Comparison of ENCODE assay signal across 8 cellular contexts in the genomic region with DNA sequence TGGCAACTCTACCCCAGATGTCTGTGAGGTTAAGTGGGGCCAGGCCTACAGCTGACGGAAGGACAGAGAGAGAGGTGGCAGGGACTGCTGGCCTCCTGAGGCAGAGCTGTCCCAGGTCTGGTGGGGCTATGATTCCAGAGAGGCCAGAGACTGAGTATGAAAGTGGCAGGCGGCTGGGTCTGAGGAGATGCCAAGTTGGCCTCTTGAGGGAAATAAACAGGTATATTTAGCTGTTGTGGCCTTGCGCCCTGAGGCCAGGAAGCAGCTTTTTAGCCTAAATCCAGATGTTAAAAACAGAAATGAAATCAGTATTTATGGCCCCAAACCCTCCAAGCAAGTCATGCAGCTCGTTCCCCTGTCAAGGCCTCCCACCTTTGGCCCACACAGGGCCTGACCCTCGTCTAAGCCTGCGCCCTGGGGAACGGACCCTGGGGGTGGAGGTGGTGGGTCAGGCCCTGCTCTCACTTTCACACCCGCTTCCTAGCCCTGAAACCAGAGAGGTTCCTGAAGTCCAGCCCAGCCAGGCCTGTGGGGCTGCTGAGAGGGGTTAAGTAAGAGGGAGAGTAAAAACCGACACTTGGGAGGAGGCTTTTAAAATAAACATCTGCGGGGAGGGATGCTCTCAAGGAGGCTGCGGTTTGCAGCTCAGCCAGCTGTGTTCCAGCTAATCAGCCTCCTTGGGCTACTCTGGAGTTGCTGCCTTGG. TPM values are rescaled to one million over a fixed set of nuclear protein-coding genes. Genes with fewer than 3 reads are reported as not detected.
DNase-seq lines count a peak whose midpoint lies in the region; ATAC-seq, FAIRE-seq and TF ChIP-seq lines count a peak whose summit lies in the region.

No MANE protein-coding gene starts in this region.

- no peaks in the 10 kb centered on the region for H3K27me3 ChIP-seq in foreskin keratinocyte

- H3K27me3 Mint-ChIP-seq in activated naive CD4-positive, alpha-beta T cell treated with anti-CD3 and anti-CD28 coated beads, Interleukin-2, amount 10 ng/mL, durations not matched to agents 7 days and 5 days = peaks cover 25% of the 10 kb centered on the region

- no peaks in the 10 kb centered on the region for H3K9me3 Mint-ChIP-seq in activated naive CD4-positive, alpha-beta T cell treated with anti-CD3 and anti-CD28 coated beads, Interleukin-2, amount 10 ng/mL, durations not matched to agents 7 days and 5 days

- peaks cover 3% of the 10 kb centered on the region for H3K4me1 Mint-ChIP-seq in activated naive CD4-positive, alpha-beta T cell treated with anti-CD3 and anti-CD28 coated beads, Interleukin-2, amount 10 ng/mL, durations not matched to agents 7 days and 5 days

- peaks cover 11% of the 10 kb centered on the region for H3K4me1 ChIP-seq in foreskin keratinocyte

- H3K4me3 ChIP-seq in astrocyte of the spinal cord (ENCODE audit: low read depth, low read length) = no peak overlapping the region

- in situ Hi-C loops in astrocyte of the spinal cord (cut with HindIII; ENCODE audit: low sequenced_read_pairs) = no loop called here

- H3K36me3 Mint-ChIP-seq in activated naive CD4-positive, alpha-beta T cell treated with anti-CD3 and anti-CD28 coated beads, Interleukin-2, amount 10 ng/mL, durations not matched to agents 7 days and 5 days = peaks cover under 1% of the 10 kb centered on the region

- no peak overlapping the region for H3K4me3 Mint-ChIP-seq in activated naive CD4-positive, alpha-beta T cell treated with anti-CD3 and anti-CD28 coated beads, Interleukin-2, amount 10 ng/mL, durations not matched to agents 7 days and 5 days

- DNase-seq in GM19239 (ENCODE audit: insufficient read length, low spot score) = no peak
- DNase-seq in astrocyte of the spinal cord (ENCODE audit: low read depth, low spot score) = peak; percentile 89
- peak; percentile 75 for DNase-seq in myocyte (ENCODE audit: low read depth)
- no peak for DNase-seq in stimulated activated CD4-positive, alpha-beta T cell treated with anti-CD3 and anti-CD28 coated beads, Interleukin-4, amount 100 ng/mL, for 24 hours
- DNase-seq in foreskin keratinocyte = no peak
- no peak for DNase-seq in amygdala (lab: John Stamatoyannopoulos, UW)
- no peak for DNase-seq in activated naive CD4-positive, alpha-beta T cell treated with anti-CD3 and anti-CD28 coated beads, Interleukin-2, amount 10 ng/mL, durations not matched to agents 7 days and 5 days

- no peak overlapping the region for H3K27ac ChIP-seq in foreskin keratinocyte

- ATAC-seq in HG03135 (IDR thresholded peaks at IDR 0.05; ENCODE audit: unreplicated experiment) (peak; percentile 29), foreskin keratinocyte (no peak)

- TF ChIP-seq CTCF in astrocyte of the spinal cord (IDR thresholded peaks at IDR 0.05; ENCODE audit: low read depth, low read length) (no peak), foreskin keratinocyte (conservative IDR thresholded peaks at IDR 0.05) (no peak)

- CTCF ChIA-PET in activated naive CD4-positive, alpha-beta T cell treated with anti-CD3 and anti-CD28 coated beads, Interleukin-2, amount 10 ng/mL, durations not matched to agents 7 days and 5 days (lab: Charles Lee) = interaction anchor here (0.7 to 6.3 kb wide), 6 partner anchors 14 to 228 kb away, joined by 3 to 43 read pairs (median 3); a partner anchor contains a TSS

- peak; percentile 92 for FAIRE-seq in GM19239 (lab: Jason Lieb, UNC)

- H3K27ac Mint-ChIP-seq in activated naive CD4-positive, alpha-beta T cell treated with anti-CD3 and anti-CD28 coated beads, Interleukin-2, amount 10 ng/mL, durations not matched to agents 7 days and 5 days = no peak overlapping the region

RNA-seq across cellular contexts. Expression of a gene that starts 18.7 kb away (rescaled TPM):
- total RNA-seq in myocyte (2.0 and 2.6 TPM in 2 replicates), foreskin keratinocyte (0.42 and 1.5 TPM in 2 replicates)
- polyA plus RNA-seq in myocyte (2012) = 2.8 TPM
- polyA plus RNA-seq in foreskin keratinocyte = 0.18 and 0.24 TPM in 2 replicates

RNA-seq across cellular contexts. Expression of a gene that starts 22.7 kb away (rescaled TPM):
- total RNA-seq in myocyte (2.0 and 3.6 TPM in 2 replicates), foreskin keratinocyte (0.28 and 0.54 TPM in 2 replicates)
- 0.82 TPM for polyA plus RNA-seq in myocyte (2012)
- 0.02 and 0.04 TPM in 2 replicates for polyA plus RNA-seq in foreskin keratinocyte

RNA-seq across cellular contexts. Expression of a gene that starts 31.8 kb away (rescaled TPM):
- 137 and 170 TPM in 2 replicates for total RNA-seq in myocyte
- 95.7 TPM for polyA plus RNA-seq in myocyte (2012)
- total RNA-seq in foreskin keratinocyte = 25.0 and 36.1 TPM in 2 replicates
- 22.7 and 34.5 TPM in 2 replicates for polyA plus RNA-seq in foreskin keratinocyte

Comparison
In these comparisons a context has a peak if more than half of its experiments do, and no peak if none do; other contexts are left out.
1. DNase-seq: peak in astrocyte of the spinal cord (single experiment) and myocyte (single experiment); none in GM19239 (single experiment), stimulated activated CD4-positive, alpha-beta T cell treated with anti-CD3 and anti-CD28 coated beads, Interleukin-4, amount 100 ng/mL, for 24 hours (single experiment), foreskin keratinocyte (0 of 2), amygdala (0 of 56) and activated naive CD4-positive, alpha-beta T cell treated with anti-CD3 and anti-CD28 coated beads, Interleukin-2, amount 10 ng/mL, durations not matched to agents 7 days and 5 days (single experiment).